Comparison of ENCODE assay signal across 1 cellular context in genomic region chr3:172083995-172084409, GRCh38.
TF ChIP-seq lines count a peak whose summit lies in the region.

No MANE protein-coding gene starts in this region.

TF ChIP-seq in HepG2, 621 proteins besides CTCF, POLR2A, EP300 and RAD21 (continued from another document):
- TF ChIP-seq IRF9 (CRISPR knock-in tag; IDR thresholded peaks at IDR 0.05; ENCODE audit: borderline replicate concordance) (no peak), THYN1 (CRISPR knock-in tag; IDR thresholded peaks at IDR 0.05; ENCODE audit: borderline replicate concordance, low read depth) (no peak), NCOA5 (CRISPR knock-in tag; IDR thresholded peaks at IDR 0.05) (no peak), ZNF430 (CRISPR knock-in tag; IDR thresholded peaks at IDR 0.05) (no peak), ZNF691 (CRISPR knock-in tag; IDR thresholded peaks at IDR 0.05; ENCODE audit: borderline replicate concordance, low read depth) (no peak), ZNF10 (CRISPR knock-in tag; IDR thresholded peaks at IDR 0.05; ENCODE audit: borderline replicate concordance, low read depth) (no peak), NCOA1 (CRISPR knock-in tag; IDR thresholded peaks at IDR 0.05) (no peak), ZNF20 (CRISPR knock-in tag; IDR thresholded peaks at IDR 0.05) (no peak), THAP9 (CRISPR knock-in tag; IDR thresholded peaks at IDR 0.05; ENCODE audit: borderline replicate concordance) (no peak), ZNF335 (CRISPR knock-in tag; IDR thresholded peaks at IDR 0.05) (no peak), STAG1 (CRISPR knock-in tag; IDR thresholded peaks at IDR 0.05) (peak; percentile 12; the same call in 1 of the 2 replicates), PHB2 (IDR thresholded peaks at IDR 0.05; ENCODE audit: partially characterized antibody) (no peak), ZNF639 (CRISPR knock-in tag; conservative IDR thresholded peaks at IDR 0.05) (no peak), KLF6 (CRISPR knock-in tag; IDR thresholded peaks at IDR 0.05) (no peak), SMARCE1 (IDR thresholded peaks at IDR 0.05; ENCODE audit: borderline replicate concordance) (no peak), CBFB (CRISPR knock-in tag; IDR thresholded peaks at IDR 0.05) (no peak), POLR2G (IDR thresholded peaks at IDR 0.05; ENCODE audit: low read depth, low read length) (peak; percentile 35; the same call in 1 of the 2 replicates), RORA (CRISPR knock-in tag; IDR thresholded peaks at IDR 0.05) (peak; percentile 38; the same call in 1 of the 2 replicates), FIP1L1 (IDR thresholded peaks at IDR 0.05; ENCODE audit: borderline replicate concordance, insufficient read depth, low read depth, low read length) (no peak), SRSF9 (IDR thresholded peaks at IDR 0.05; ENCODE audit: borderline replicate concordance, insufficient read depth, low read depth, low read length, poor library complexity, severe bottlenecking) (no peak), ZNF674 (CRISPR knock-in tag; IDR thresholded peaks at IDR 0.05; ENCODE audit: low read depth) (no peak), HDAC1 (CRISPR knock-in tag; IDR thresholded peaks at IDR 0.05) (peak; percentile 83), FUBP1 (CRISPR knock-in tag; IDR thresholded peaks at IDR 0.05; ENCODE audit: borderline replicate concordance) (no peak), SNAPC5 (CRISPR knock-in tag; IDR thresholded peaks at IDR 0.05; ENCODE audit: borderline replicate concordance) (no peak), BCL3 (CRISPR knock-in tag; IDR thresholded peaks at IDR 0.05) (no peak), U2AF2 (IDR thresholded peaks at IDR 0.05; ENCODE audit: low read depth, low read length) (no peak), ZBTB1 (CRISPR knock-in tag; IDR thresholded peaks at IDR 0.05; ENCODE audit: borderline replicate concordance) (no peak), ZNF567 (CRISPR knock-in tag; IDR thresholded peaks at IDR 0.05; ENCODE audit: borderline replicate concordance) (no peak), PRPF4 (IDR thresholded peaks at IDR 0.05; ENCODE audit: low read depth, low read length, poor library complexity, severe bottlenecking) (no peak), SATB2 (CRISPR knock-in tag; IDR thresholded peaks at IDR 0.05) (no peak), GMEB2 (CRISPR knock-in tag; IDR thresholded peaks at IDR 0.05; ENCODE audit: low read depth) (no peak), STAT5B (CRISPR knock-in tag; IDR thresholded peaks at IDR 0.05) (no peak), ARNTL (CRISPR knock-in tag; IDR thresholded peaks at IDR 0.05) (no peak), MATR3 (CRISPR knock-in tag; IDR thresholded peaks at IDR 0.05) (no peak), SYNCRIP (IDR thresholded peaks at IDR 0.05; ENCODE audit: insufficient read depth, low read depth, low read length) (no peak), MEIS2 (CRISPR knock-in tag; IDR thresholded peaks at IDR 0.05) (0 out of 2 replicates have a peak, but pooled peaks have one; percentile 62), ZFP36L2 (CRISPR knock-in tag; IDR thresholded peaks at IDR 0.05) (no peak), CREB3 (CRISPR knock-in tag; IDR thresholded peaks at IDR 0.05) (no peak), ZNF780A (CRISPR knock-in tag; IDR thresholded peaks at IDR 0.05) (no peak), HMG20B (CRISPR knock-in tag; conservative IDR thresholded peaks at IDR 0.05) (no peak), JUNB (CRISPR knock-in tag; IDR thresholded peaks at IDR 0.05; ENCODE audit: borderline replicate concordance) (0 out of 2 replicates have a peak, but pooled peaks have one; percentile 34), ZNF746 (CRISPR knock-in tag; IDR thresholded peaks at IDR 0.05) (no peak), ZBTB37 (CRISPR knock-in tag; IDR thresholded peaks at IDR 0.05) (no peak), DPF2 (CRISPR knock-in tag; IDR thresholded peaks at IDR 0.05; ENCODE audit: borderline replicate concordance, low read depth) (peak; percentile 71), PAWR (CRISPR knock-in tag; IDR thresholded peaks at IDR 0.05; ENCODE audit: borderline replicate concordance) (no peak), ZFP90 (CRISPR knock-in tag; IDR thresholded peaks at IDR 0.05; ENCODE audit: borderline replicate concordance) (no peak), ZKSCAN8 (CRISPR knock-in tag; IDR thresholded peaks at IDR 0.05; ENCODE audit: borderline replicate concordance) (no peak), ZNF562 (CRISPR knock-in tag; IDR thresholded peaks at IDR 0.05; ENCODE audit: borderline replicate concordance) (no peak)
